27 cellular contexts compared by ENCODE assay signal in the genomic region with DNA sequence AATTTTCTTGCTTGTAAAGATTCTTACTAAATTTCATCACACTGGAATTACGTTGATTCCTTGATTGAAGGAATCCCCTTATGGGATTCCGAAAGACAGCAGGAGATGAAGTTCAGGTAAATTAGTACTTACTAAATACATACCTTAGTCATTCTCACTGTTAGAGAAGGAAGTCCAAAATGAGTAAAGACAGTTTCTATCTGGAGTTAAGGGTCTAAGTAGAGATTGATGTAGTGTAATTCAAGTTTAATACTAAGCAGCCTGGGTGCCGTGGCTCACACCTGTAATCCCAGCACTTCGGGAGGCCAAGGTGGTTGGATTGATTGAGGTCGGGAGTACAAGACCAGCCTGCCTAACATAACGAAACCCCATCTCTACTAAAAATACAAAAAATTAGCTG. TPM values are rescaled to one million over a fixed set of nuclear protein-coding genes. Genes with fewer than 3 reads are reported as not detected.
A peak's percentile ranks its signal among the peaks of the same experiment; 100 is the strongest.
DNase-seq lines count a peak whose midpoint lies in the region; ATAC-seq, FAIRE-seq and TF ChIP-seq lines count a peak whose summit lies in the region.
"Had no signal": no experiment of that assay in that cellular context is flagged by ENCODE, and none has a peak within 500 bp of the region (broad histone marks: within the 10 kb centered on the region; RNA-seq: fewer than 3 reads in every experiment).

No MANE protein-coding gene starts in this region.

- POLR2A ChIA-PET in SK-N-SH (lab: Yijun Ruan, JAX), result interaction anchor here (1.4 kb wide), 1 partner anchor 10 kb away, joined by 7 read pairs; the partner anchor contains the start of genes CCDC47 and DDX42

- H3K36me3 ChIP-seq in SK-N-SH (replicated peaks in 1 of 2; ENCODE audit: control insufficient read depth in 1 of 2, insufficient read depth in 2 of 2, low read length in 1 of 2) (peaks cover 29 to 72% of the 10 kb centered on the region in 2 experiments), keratinocyte (ENCODE audit: control insufficient read depth in 2 of 2, extremely low read depth in 1 of 2, insufficient read depth in 2 of 2, low read length in 2 of 2) (peaks cover 8 to 24% of the 10 kb centered on the region in 2 experiments), right atrium auricular region (peaks cover 30% of the 10 kb centered on the region)

- no peak for FAIRE-seq in keratinocyte (lab: Jason Lieb, UNC)
- FAIRE-seq: GM12891 had no signal

- WGBS in SK-N-SH (ENCODE audit: low lambda C conversion rate), result 81% methylated on average over 6 of the region's 6 CpGs

- no peak for TF ChIP-seq RAD21 in SK-N-SH (IDR thresholded peaks at IDR 0.05; ENCODE audit: low read length)

- peaks cover 91% of the 10 kb centered on the region for H4K20me1 ChIP-seq in SK-N-SH (ENCODE audit: insufficient read depth)
- peaks cover 6% of the 10 kb centered on the region for H4K20me1 ChIP-seq in keratinocyte (ENCODE audit: control insufficient read depth, extremely low read depth, insufficient read depth, low read length)

- H3K4me1 ChIP-seq in SK-N-SH (ENCODE audit: control insufficient read depth in 1 of 2, insufficient read depth in 2 of 2, low read depth in 1 of 2, low read length in 1 of 2), result peaks cover 0 to 22% of the 10 kb centered on the region in 2 experiments; a peak in 3 of 4 replicates
- H3K4me1 ChIP-seq in keratinocyte (ENCODE audit: control insufficient read depth, extremely low read depth, insufficient read depth, low read length), result peaks cover 65% of the 10 kb centered on the region
- peaks cover 0 to 10% of the 10 kb centered on the region in 2 donors for H3K4me1 ChIP-seq in right atrium auricular region
- H3K4me1 ChIP-seq: Caco-2, testis had no signal

- H3K4me2 ChIP-seq in SK-N-SH (peak overlapping the region; percentile 33), keratinocyte (ENCODE audit: control insufficient read depth, extremely low read depth, insufficient read depth, low read depth, low read length) (no peak overlapping the region)

- peak overlapping the region; percentile 21 for H3K27ac Mint-ChIP-seq in stimulated activated naive CD8-positive, alpha-beta T cell treated with anti-CD3 and anti-CD28 coated beads, Interleukin-15, Interleukin-2, amounts not matched to agents 100 ng/mL and 50 ng/mL, for 24 hours

- H3K9me3 ChIP-seq in SK-N-SH, result no peaks in the 10 kb centered on the region
- no peaks in the 10 kb centered on the region for H3K9me3 ChIP-seq in keratinocyte (ENCODE audit: control insufficient read depth, low read depth, low read length)
- H3K9me3 ChIP-seq in right atrium auricular region, result no peaks in the 10 kb centered on the region
- H3K9me3 ChIP-seq: Caco-2, left ventricle myocardium inferior, prostate gland, testis had no signal

- no peaks in the 10 kb centered on the region for H3K27me3 Mint-ChIP-seq in stimulated activated naive CD8-positive, alpha-beta T cell treated with anti-CD3 and anti-CD28 coated beads, Interleukin-15, Interleukin-2, amounts not matched to agents 100 ng/mL and 50 ng/mL, for 24 hours
- H3K27me3 Mint-ChIP-seq: activated naive CD4-positive, alpha-beta T cell treated with anti-CD3 and anti-CD28 coated beads, Interleukin-2, amount 50 U/mL, for 24 hours had no signal

- CTCF ChIA-PET in SK-N-SH (lab: Yijun Ruan, JAX), result interaction anchor here (0.6 to 2.4 kb wide), 7 partner anchors 10 to 349 kb away, joined by 3 to 9 read pairs (median 5); no protein-coding TSS in a partner anchor

- no peaks in the 10 kb centered on the region for H3K9me3 Mint-ChIP-seq in stimulated activated naive CD8-positive, alpha-beta T cell treated with anti-CD3 and anti-CD28 coated beads, Interleukin-15, Interleukin-2, amounts not matched to agents 100 ng/mL and 50 ng/mL, for 24 hours
- H3K9me3 Mint-ChIP-seq: activated naive CD4-positive, alpha-beta T cell treated with anti-CD3 and anti-CD28 coated beads, Interleukin-2, amount 50 U/mL, for 24 hours; neural crest cell had no signal

- H3K36me3 Mint-ChIP-seq in stimulated activated naive CD8-positive, alpha-beta T cell treated with anti-CD3 and anti-CD28 coated beads, Interleukin-15, Interleukin-2, amounts not matched to agents 100 ng/mL and 50 ng/mL, for 24 hours (ENCODE audit: low read depth), result peaks cover 47% of the 10 kb centered on the region

- no peak overlapping the region for H2AFZ ChIP-seq in SK-N-SH (ENCODE audit: low read depth)
- H2AFZ ChIP-seq in keratinocyte (ENCODE audit: control insufficient read depth, low read length), result no peak overlapping the region

- TF ChIP-seq CTCF in SK-N-SH (IDR thresholded peaks at IDR 0.05) (no peak), keratinocyte (optimal IDR thresholded peaks at IDR 0.05 in 1 of 3, IDR thresholded peaks at IDR 0.05 in 1 of 3, conservative IDR thresholded peaks at IDR 0.05 in 1 of 3; ENCODE audit: extremely low read depth in 1 of 3, insufficient read depth in 2 of 3, low read length in 3 of 3) (no peak), right atrium auricular region (IDR thresholded peaks at IDR 0.05) (no peak)

- H3K4me1 Mint-ChIP-seq in stimulated activated naive CD8-positive, alpha-beta T cell treated with anti-CD3 and anti-CD28 coated beads, Interleukin-15, Interleukin-2, amounts not matched to agents 100 ng/mL and 50 ng/mL, for 24 hours (ENCODE audit: low read depth), result peaks cover 45% of the 10 kb centered on the region

- DNase-seq in SK-N-SH (no peak), keratinocyte (ENCODE audit: low read depth, low spot score) (no peak), right atrium auricular region (ENCODE audit: low spot score) (no peak), SKM-1 (lab: John Stamatoyannopoulos, UW; ENCODE audit: unreplicated experiment) (no peak), NCI-H1417 treated with DMSO at 0.1 percent for 48 hours (lab: John Stamatoyannopoulos, UW) (no peak)
- no peak for DNase-seq in stimulated activated naive CD8-positive, alpha-beta T cell treated with anti-CD3 and anti-CD28 coated beads, Interleukin-15, Interleukin-2, amounts not matched to agents 100 U/mL and 50 U/mL, for 24 hours
- DNase-seq: 8988T; activated CD4-positive, alpha-beta T cell treated with anti-CD3 and anti-CD28 coated beads, Interleukin-2, amount 50 U/mL, for 1 hour; Caco-2; DND-41; foreskin melanocyte; hippocampal formation; left ventricle myocardium inferior; midbrain; NCI-H1694 treated with DMSO at 0.1 percent for 48 hours; NCI-H69; stimulated activated CD4-positive, alpha-beta T cell treated with anti-CD3 and anti-CD28 coated beads, Interleukin-1b, Interleukin-23, amount 100 ng/mL, for 48 hours; SW 1271; testis had no signal

- H3K4me3 ChIP-seq in SK-N-SH (ENCODE audit: low read depth in 2 of 2, low read length in 1 of 2), result no peak overlapping the region
- H3K4me3 ChIP-seq in keratinocyte (ENCODE audit: control insufficient read depth in 2 of 3, extremely low read depth in 1 of 3, insufficient read depth in 2 of 3, low read depth in 1 of 3, low read length in 3 of 3), result no peak overlapping the region
- H3K4me3 ChIP-seq in right atrium auricular region, result no peak overlapping the region
- H3K4me3 ChIP-seq: K562, left ventricle myocardium inferior, prostate gland, testis had no signal

- dilution Hi-C loops in keratinocyte (cut with MboI; ENCODE audit: extremely low pct_ligation_motif_present, low sequenced_read_pairs), result loop anchor here (5.0 kb wide), 1 partner anchor 34 kb away; no protein-coding TSS in a partner anchor

- no peak overlapping the region for H3K9ac ChIP-seq in SK-N-SH
- no peak overlapping the region for H3K9ac ChIP-seq in keratinocyte (ENCODE audit: control insufficient read depth, extremely low read depth, insufficient read depth, low read length)

- no peak for ATAC-seq in SK-N-SH treated with all-trans-retinoic acid at 6 μM for 48 hours
- ATAC-seq in stimulated activated naive CD8-positive, alpha-beta T cell treated with anti-CD3 and anti-CD28 coated beads, Interleukin-15, Interleukin-2, amounts not matched to agents 100 U/mL and 50 U/mL, for 24 hours, result no peak
- ATAC-seq: HCT116, K562 had no signal

- peaks cover 16% of the 10 kb centered on the region for H3F3A ChIP-seq in SK-N-SH (replicated peaks; ENCODE audit: insufficient read depth)

- H3K27me3 ChIP-seq in SK-N-SH (ENCODE audit: insufficient read depth), result no peaks in the 10 kb centered on the region
- H3K27me3 ChIP-seq in keratinocyte (ENCODE audit: control insufficient read depth, extremely low read depth, insufficient read depth, low read length), result no peaks in the 10 kb centered on the region
- H3K27me3 ChIP-seq in right atrium auricular region, result no peaks in the 10 kb centered on the region
- H3K27me3 ChIP-seq: testis had no signal

- no peak for TF ChIP-seq EP300 in SK-N-SH (IDR thresholded peaks at IDR 0.05; ENCODE audit: borderline replicate concordance in 1 of 2, low read depth in 1 of 2, low read length in 1 of 2)

- H3K9me1 ChIP-seq in keratinocyte (ENCODE audit: control insufficient read depth, extremely low read depth, insufficient read depth, low read length), result no peaks in the 10 kb centered on the region

- H3K4me3 Mint-ChIP-seq in stimulated activated naive CD8-positive, alpha-beta T cell treated with anti-CD3 and anti-CD28 coated beads, Interleukin-15, Interleukin-2, amounts not matched to agents 100 ng/mL and 50 ng/mL, for 24 hours, result no peak overlapping the region
- H3K4me3 Mint-ChIP-seq: neural crest cell had no signal

- H3K27ac ChIP-seq in SK-N-SH (ENCODE audit: low read depth in 2 of 2, low read length in 1 of 2), result peak overlapping the region in 1 of 2 experiments; percentile 60; a peak in 1 of 4 replicates
- H3K27ac ChIP-seq in keratinocyte (ENCODE audit: control insufficient read depth, insufficient read depth, low read length), result peak overlapping the region; percentile 97
- H3K27ac ChIP-seq in right atrium auricular region, result no peak overlapping the region
- H3K27ac ChIP-seq: left ventricle myocardium inferior, prostate gland, testis had no signal

- H3K79me2 ChIP-seq in SK-N-SH (ENCODE audit: insufficient read depth), result peaks cover 100% of the 10 kb centered on the region
- peaks cover 82% of the 10 kb centered on the region for H3K79me2 ChIP-seq in keratinocyte (ENCODE audit: control insufficient read depth, insufficient read depth, low read length)

- H3K9me2 ChIP-seq in SK-N-SH, result no peaks in the 10 kb centered on the region

RNA-seq across cellular contexts. Expression of gene DDX42, which starts 9.6 kb away (rescaled TPM):
- polyA plus RNA-seq in SK-N-SH (2012; rRNA removed), result 115 and 143 TPM in 2 replicates
- 88.6 and 100 TPM in 2 replicates for polyA plus RNA-seq in SK-N-SH (2012; cell fraction: cytosol; rRNA removed)
- polyA plus RNA-seq in SK-N-SH (2012; cell fraction: nucleus; rRNA removed), result 286 and 396 TPM in 2 replicates
- polyA plus RNA-seq in keratinocyte, result 74.8 to 116 TPM (median 86.2 TPM) in 3 replicates
- polyA plus RNA-seq in keratinocyte (2011; ENCODE audit: low read depth), result 74.2 TPM
- polyA plus RNA-seq in keratinocyte (2011; cell fraction: cytosol; rRNA removed), result 48.2 and 63.9 TPM in 2 replicates
- polyA plus RNA-seq in keratinocyte (2011; cell fraction: nucleus; rRNA removed), result 277 and 324 TPM in 2 replicates
- 40.9 and 67.4 TPM in 2 replicates for polyA plus RNA-seq in keratinocyte (2012; ENCODE audit: low replicate concordance)
- polyA minus RNA-seq in keratinocyte, result 38.2 to 89.4 TPM (median 41.3 TPM) in 3 replicates
- 45.7 TPM for polyA minus RNA-seq in keratinocyte (2011; cell fraction: cytosol; rRNA and poly(A)+ RNA removed)
- 64.8 and 154 TPM in 2 replicates for polyA minus RNA-seq in keratinocyte (2011; cell fraction: nucleus; rRNA and poly(A)+ RNA removed)
- 10 to 100 TPM; 39.9 to 41.0 TPM for total RNA-seq in right atrium auricular region

RNA-seq across cellular contexts. Expression of gene CCDC47, which starts 10.1 kb away (rescaled TPM):
- polyA plus RNA-seq in SK-N-SH (2012; rRNA removed) (76.6 and 90.7 TPM in 2 replicates), keratinocyte (56.5 to 86.4 TPM (median 73.6 TPM) in 3 replicates)
- 109 and 134 TPM in 2 replicates for polyA plus RNA-seq in SK-N-SH (2012; cell fraction: cytosol; rRNA removed)
- 48.9 and 56.0 TPM in 2 replicates for polyA plus RNA-seq in SK-N-SH (2012; cell fraction: nucleus; rRNA removed)
- 179 TPM for polyA plus RNA-seq in keratinocyte (2011; ENCODE audit: low read depth)
- 22.8 and 38.7 TPM in 2 replicates for polyA plus RNA-seq in keratinocyte (2011; cell fraction: cytosol; rRNA removed)
- polyA plus RNA-seq in keratinocyte (2011; cell fraction: nucleus; rRNA removed), result 113 and 159 TPM in 2 replicates
- 68.3 and 69.3 TPM in 2 replicates for polyA plus RNA-seq in keratinocyte (2012; ENCODE audit: low replicate concordance)
- 30.4 to 78.8 TPM (median 48.3 TPM) in 3 replicates for polyA minus RNA-seq in keratinocyte
- polyA minus RNA-seq in keratinocyte (2011; cell fraction: cytosol; rRNA and poly(A)+ RNA removed), result 34.0 TPM
- 81.0 and 137 TPM in 2 replicates for polyA minus RNA-seq in keratinocyte (2011; cell fraction: nucleus; rRNA and poly(A)+ RNA removed)
- total RNA-seq in right atrium auricular region, result 10 to 100 TPM; 57.1 to 69.7 TPM

RNA-seq across cellular contexts. Expression of gene STRADA, which starts 41.9 kb away (rescaled TPM):
- 37.3 and 45.0 TPM in 2 replicates for polyA plus RNA-seq in SK-N-SH (2012; rRNA removed)
- 24.8 and 31.1 TPM in 2 replicates for polyA plus RNA-seq in SK-N-SH (2012; cell fraction: cytosol; rRNA removed)
- polyA plus RNA-seq in SK-N-SH (2012; cell fraction: nucleus; rRNA removed), result 159 and 201 TPM in 2 replicates
- 25.9 to 29.0 TPM (median 26.3 TPM) in 3 replicates for polyA plus RNA-seq in keratinocyte
- 28.3 TPM for polyA plus RNA-seq in keratinocyte (2011; ENCODE audit: low read depth)
- polyA plus RNA-seq in keratinocyte (2011; cell fraction: cytosol; rRNA removed), result 21.8 and 29.0 TPM in 2 replicates
- polyA plus RNA-seq in keratinocyte (2011; cell fraction: nucleus; rRNA removed), result 65.4 and 84.0 TPM in 2 replicates
- polyA plus RNA-seq in keratinocyte (2012; ENCODE audit: low replicate concordance), result 20.1 and 20.8 TPM in 2 replicates
- 30.6 to 46.1 TPM (median 33.6 TPM) in 3 replicates for polyA minus RNA-seq in keratinocyte
- 11.5 TPM for polyA minus RNA-seq in keratinocyte (2011; cell fraction: cytosol; rRNA and poly(A)+ RNA removed)
- 24.5 and 48.1 TPM in 2 replicates for polyA minus RNA-seq in keratinocyte (2011; cell fraction: nucleus; rRNA and poly(A)+ RNA removed)
- total RNA-seq in right atrium auricular region, result 10 to 100 TPM; 13.1 to 14.4 TPM

RNA-seq across cellular contexts. Expression of gene PSMC5, which starts 43.7 kb away (rescaled TPM):
- polyA plus RNA-seq in SK-N-SH (2012; rRNA removed) (424 and 468 TPM in 2 replicates), keratinocyte (111 to 208 TPM (median 141 TPM) in 3 replicates)
- polyA plus RNA-seq in SK-N-SH (2012; cell fraction: cytosol; rRNA removed), result 441 and 497 TPM in 2 replicates
- polyA plus RNA-seq in SK-N-SH (2012; cell fraction: nucleus; rRNA removed), result 369 and 384 TPM in 2 replicates
- 130 TPM for polyA plus RNA-seq in keratinocyte (2011; ENCODE audit: low read depth)
- polyA plus RNA-seq in keratinocyte (2011; cell fraction: cytosol; rRNA removed), result 141 and 155 TPM in 2 replicates
- polyA plus RNA-seq in keratinocyte (2011; cell fraction: nucleus; rRNA removed), result 115 TPM in 2 replicates
- polyA plus RNA-seq in keratinocyte (2012; ENCODE audit: low replicate concordance), result 93.3 and 143 TPM in 2 replicates
- polyA minus RNA-seq in keratinocyte, result 71.5 to 165 TPM (median 143 TPM) in 3 replicates
- 100 TPM for polyA minus RNA-seq in keratinocyte (2011; cell fraction: cytosol; rRNA and poly(A)+ RNA removed)
- polyA minus RNA-seq in keratinocyte (2011; cell fraction: nucleus; rRNA and poly(A)+ RNA removed), result 36.1 and 56.9 TPM in 2 replicates
- total RNA-seq in right atrium auricular region, result 100 to 1,000 TPM in 1 of 2 donors, 10 to 100 TPM in 1; 59.3 to 105 TPM

RNA-seq across cellular contexts. Expression of gene FTSJ3, which starts 43.9 kb away (rescaled TPM):
- polyA plus RNA-seq in SK-N-SH (2012; rRNA removed), result 148 and 180 TPM in 2 replicates
- polyA plus RNA-seq in SK-N-SH (2012; cell fraction: cytosol; rRNA removed), result 147 and 150 TPM in 2 replicates
- 242 and 303 TPM in 2 replicates for polyA plus RNA-seq in SK-N-SH (2012; cell fraction: nucleus; rRNA removed)
- 35.4 to 48.5 TPM (median 43.7 TPM) in 3 replicates for polyA plus RNA-seq in keratinocyte
- 22.7 TPM for polyA plus RNA-seq in keratinocyte (2011; ENCODE audit: low read depth)
- polyA plus RNA-seq in keratinocyte (2011; cell fraction: cytosol; rRNA removed), result 26.8 and 31.6 TPM in 2 replicates
- 65.6 and 77.0 TPM in 2 replicates for polyA plus RNA-seq in keratinocyte (2011; cell fraction: nucleus; rRNA removed)
- polyA plus RNA-seq in keratinocyte (2012; ENCODE audit: low replicate concordance), result 19.0 and 39.7 TPM in 2 replicates
- polyA minus RNA-seq in keratinocyte, result 41.5 to 50.2 TPM (median 46.3 TPM) in 3 replicates
- 18.6 TPM for polyA minus RNA-seq in keratinocyte (2011; cell fraction: cytosol; rRNA and poly(A)+ RNA removed)
- 45.5 and 50.7 TPM in 2 replicates for polyA minus RNA-seq in keratinocyte (2011; cell fraction: nucleus; rRNA and poly(A)+ RNA removed)
- total RNA-seq in right atrium auricular region, result 10 to 100 TPM; 24.3 to 58.0 TPM
